10 cellular contexts compared by ENCODE assay signal in genomic region chr4:104591505-104591904, GRCh38.
DNase-seq lines count a peak whose midpoint lies in the region; ATAC-seq and TF ChIP-seq lines count a peak whose summit lies in the region.
"Had no signal": no experiment of that assay in that cellular context is flagged by ENCODE, and none has a peak within 500 bp of the region (broad histone marks: within the 10 kb centered on the region; RNA-seq: fewer than 3 reads in every experiment).

No MANE protein-coding gene starts in this region.

- H3K27me3 ChIP-seq in A673 (replicated peaks; ENCODE audit: insufficient read depth, low read depth, low read length, poor library complexity) (no peaks in the 10 kb centered on the region), lower lobe of right lung (ENCODE audit: low read depth) (no peaks in the 10 kb centered on the region)

- peaks cover 2% of the 10 kb centered on the region for H3K4me1 Mint-ChIP-seq in activated naive CD8-positive, alpha-beta T cell treated with anti-CD3 and anti-CD28 coated beads, Interleukin-2, amount 50 U/mL, for 24 hours
- H3K4me1 Mint-ChIP-seq in stimulated activated naive B cell treated with anti-CD40 and anti-IgM and Interleukin-4, amounts not matched to agents 10 μg/mL and 1 μg/mL and 100 μg/mL, for 72 hours, result no peaks in the 10 kb centered on the region

- no peaks in the 10 kb centered on the region for H3K36me3 Mint-ChIP-seq in activated naive CD8-positive, alpha-beta T cell treated with anti-CD3 and anti-CD28 coated beads, Interleukin-2, amount 50 U/mL, for 24 hours (ENCODE audit: low read depth)
- no peaks in the 10 kb centered on the region for H3K36me3 Mint-ChIP-seq in stimulated activated naive B cell treated with anti-CD40 and anti-IgM and Interleukin-4, amounts not matched to agents 10 μg/mL and 1 μg/mL and 100 μg/mL, for 72 hours

- CTCF ChIA-PET in A673 (lab: Charles Lee), result no interaction called here

- H3K27ac ChIP-seq in A673 (ENCODE audit: low read depth, low read length, poor library complexity, severe bottlenecking) (no peak overlapping the region), lower lobe of right lung (no peak overlapping the region)

- no peaks in the 10 kb centered on the region for H3K9me3 Mint-ChIP-seq in activated naive CD8-positive, alpha-beta T cell treated with anti-CD3 and anti-CD28 coated beads, Interleukin-2, amount 50 U/mL, for 24 hours
- no peaks in the 10 kb centered on the region for H3K9me3 Mint-ChIP-seq in stimulated activated naive B cell treated with anti-CD40 and anti-IgM and Interleukin-4, amounts not matched to agents 10 μg/mL and 1 μg/mL and 100 μg/mL, for 72 hours

- H3K36me3 ChIP-seq in A673 (ENCODE audit: insufficient read depth, low read length, poor library complexity, severe bottlenecking) (no peaks in the 10 kb centered on the region), lower lobe of right lung (no peaks in the 10 kb centered on the region)

- no peaks in the 10 kb centered on the region for H3K27me3 Mint-ChIP-seq in activated naive CD8-positive, alpha-beta T cell treated with anti-CD3 and anti-CD28 coated beads, Interleukin-2, amount 50 U/mL, for 24 hours
- no peaks in the 10 kb centered on the region for H3K27me3 Mint-ChIP-seq in stimulated activated naive B cell treated with anti-CD40 and anti-IgM and Interleukin-4, amounts not matched to agents 10 μg/mL and 1 μg/mL and 100 μg/mL, for 72 hours

- H3K4me3 Mint-ChIP-seq in activated naive CD8-positive, alpha-beta T cell treated with anti-CD3 and anti-CD28 coated beads, Interleukin-2, amount 50 U/mL, for 24 hours, result no peak overlapping the region
- H3K4me3 Mint-ChIP-seq in stimulated activated naive B cell treated with anti-CD40 and anti-IgM and Interleukin-4, amounts not matched to agents 10 μg/mL and 1 μg/mL and 100 μg/mL, for 72 hours, result no peak overlapping the region

- ATAC-seq in lower lobe of right lung (peak; percentile 84 to 87), GM18519 (IDR thresholded peaks at IDR 0.05; ENCODE audit: low FRiP score, unreplicated experiment) (no peak)
- no peak for ATAC-seq in activated naive CD8-positive, alpha-beta T cell treated with anti-CD3 and anti-CD28 coated beads, Interleukin-2, amount 50 U/mL, for 24 hours
- no peak for ATAC-seq in stimulated activated naive B cell treated with anti-CD40 and anti-IgM and Interleukin-4, amounts not matched to agents 10 μg/mL and 1 μg/mL and 100 μg/mL, for 72 hours (replicated peaks)

- no peak overlapping the region for H3K4me3 ChIP-seq in A673 (ENCODE audit: low read depth, low read length, poor library complexity, severe bottlenecking)
- no peak overlapping the region for H3K4me3 ChIP-seq in lower lobe of right lung

- no peak overlapping the region for H3K27ac Mint-ChIP-seq in activated naive CD8-positive, alpha-beta T cell treated with anti-CD3 and anti-CD28 coated beads, Interleukin-2, amount 50 U/mL, for 24 hours
- no peak overlapping the region for H3K27ac Mint-ChIP-seq in stimulated activated naive B cell treated with anti-CD40 and anti-IgM and Interleukin-4, amounts not matched to agents 10 μg/mL and 1 μg/mL and 100 μg/mL, for 72 hours

- H3K9me3 ChIP-seq in A673 (ENCODE audit: low read depth, low read length, poor library complexity, severe bottlenecking), result no peaks in the 10 kb centered on the region
- H3K9me3 ChIP-seq in lower lobe of right lung, result no peaks in the 10 kb centered on the region

- POLR2A ChIA-PET in A673 (lab: Charles Lee; ENCODE audit: low non-redundant PET), result no interaction called here

- BruUV-seq in A673 (replicated peaks; lab: Mats Ljungman, UMichigan), result no TSS peak

- intact Hi-C loops in A673 (cut with micrococcal nuclease; ENCODE audit: unreplicated experiment) (no loop called here), lower lobe of right lung (cut with DNase I) (no loop called here)

- TF ChIP-seq CTCF in A673 (conservative IDR thresholded peaks at IDR 0.05; ENCODE audit: low read depth, low read length) (no peak), lower lobe of right lung (IDR thresholded peaks at IDR 0.05) (no peak)

- DNase-seq in A673 (ENCODE audit: low spot score) (peak; percentile 31), NCI-H187 (lab: John Stamatoyannopoulos, UW) (peak; percentile 32 to 37), amniotic epithelial cell (ENCODE audit: low read depth) (peak; percentile 19), lower lobe of right lung (peak; percentile 35)
- DNase-seq in activated naive CD8-positive, alpha-beta T cell treated with anti-CD3 and anti-CD28 coated beads, Interleukin-2, amount 50 U/mL, for 24 hours, result no peak
- no peak for DNase-seq in stimulated activated naive B cell treated with anti-CD40 and anti-IgM and Interleukin-4, amounts not matched to agents 10 μg/mL and 1 μg/mL and 100 μg/mL, for 72 hours
- DNase-seq in activated CD4-positive, alpha-beta T cell treated with anti-CD3 and anti-CD28 coated beads, Interleukin-2, amount 50 U/mL, for 48 hours, result no peak
- DNase-seq: ACHN; activated naive CD4-positive, alpha-beta T cell had no signal

- H3K4me1 ChIP-seq in A673 (ENCODE audit: insufficient read depth, low read length, poor library complexity, severe bottlenecking) (peaks cover 22% of the 10 kb centered on the region), lower lobe of right lung (peaks cover 7% of the 10 kb centered on the region)

Comparison
In these comparisons a context has a peak if more than half of its experiments do, and no peak if none do; other contexts are left out.
1. DNase-seq: peak in A673 (single experiment), NCI-H187 (2 of 2), amniotic epithelial cell (single experiment) and lower lobe of right lung (single experiment); none in activated naive CD8-positive, alpha-beta T cell treated with anti-CD3 and anti-CD28 coated beads, Interleukin-2, amount 50 U/mL, for 24 hours (single experiment), stimulated activated naive B cell treated with anti-CD40 and anti-IgM and Interleukin-4, amounts not matched to agents 10 μg/mL and 1 μg/mL and 100 μg/mL, for 72 hours (single experiment) and activated CD4-positive, alpha-beta T cell treated with anti-CD3 and anti-CD28 coated beads, Interleukin-2, amount 50 U/mL, for 48 hours (0 of 2).
2. ATAC-seq: peak in lower lobe of right lung (2 of 2); none in GM18519 (single experiment), activated naive CD8-positive, alpha-beta T cell treated with anti-CD3 and anti-CD28 coated beads, Interleukin-2, amount 50 U/mL, for 24 hours (single experiment) and stimulated activated naive B cell treated with anti-CD40 and anti-IgM and Interleukin-4, amounts not matched to agents 10 μg/mL and 1 μg/mL and 100 μg/mL, for 72 hours (0 of 2).